1 cellular context compared by ENCODE assay signal in the genomic region with DNA sequence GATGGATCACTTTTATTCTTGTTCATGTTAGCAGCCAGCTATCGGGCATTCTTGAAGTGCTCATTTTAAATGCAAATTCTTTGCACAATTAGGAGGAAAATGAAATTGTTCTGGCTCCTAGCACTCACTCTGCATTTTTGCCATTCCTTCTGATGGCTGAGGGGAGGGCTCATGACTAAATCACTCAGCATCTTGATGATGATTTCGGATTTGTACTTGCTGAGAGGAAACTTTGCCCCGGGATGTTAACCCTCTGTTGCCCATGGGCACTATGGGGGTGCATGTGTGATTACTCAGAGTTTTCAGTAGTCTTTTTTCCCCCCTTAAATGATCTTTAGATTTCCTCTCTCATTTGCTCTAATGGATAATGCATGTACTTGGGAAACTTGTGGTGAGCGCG.
TF ChIP-seq lines count a peak whose summit lies in the region.

No MANE protein-coding gene starts in this region.

TF ChIP-seq in WTC11, 78 proteins besides CTCF, POLR2A, EP300 and RAD21 (continued from another document):
- TF ChIP-seq ZNF671 (CRISPR knock-in tag; IDR thresholded peaks at IDR 0.05), result no peak
- no peak for TF ChIP-seq ZNF423 (CRISPR knock-in tag; IDR thresholded peaks at IDR 0.05)
